Comparison of ENCODE assay signal across 20 cellular contexts in the genomic region with DNA sequence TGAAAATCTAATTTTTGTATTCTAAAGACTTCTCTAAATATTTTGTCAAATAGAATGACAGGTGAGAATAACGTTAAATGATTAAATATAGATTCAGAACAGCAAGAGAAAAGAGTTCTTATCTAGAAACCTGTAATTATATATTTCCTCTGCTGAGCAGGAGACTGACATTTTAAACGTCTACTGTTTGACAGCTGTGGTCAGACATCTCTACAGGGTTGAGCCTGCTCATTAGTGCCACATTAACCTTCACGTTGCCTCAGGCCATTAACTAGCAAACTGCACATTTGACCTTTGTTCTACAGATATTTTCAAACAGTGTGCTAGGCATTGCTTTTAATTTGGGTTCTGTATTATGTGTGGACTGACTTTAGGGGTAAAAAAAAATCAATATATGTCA.
A peak's percentile ranks its signal among the peaks of the same experiment; 100 is the strongest.
DNase-seq lines count a peak whose midpoint lies in the region; ATAC-seq and TF ChIP-seq lines count a peak whose summit lies in the region.
"Had no signal": no experiment of that assay in that cellular context is flagged by ENCODE, and none has a peak within 500 bp of the region (broad histone marks: within the 10 kb centered on the region; RNA-seq: fewer than 3 reads in every experiment).

No MANE protein-coding gene starts in this region.

- DNase-seq in COLO668 (lab: John Stamatoyannopoulos, UW; ENCODE audit: unreplicated experiment): peak; percentile 29
- DNase-seq in NCI-H1105 (lab: John Stamatoyannopoulos, UW): peak; percentile 41
- peak; percentile 77 for DNase-seq in NCI-H748 (lab: John Stamatoyannopoulos, UW; ENCODE audit: unreplicated experiment)
- no peak for DNase-seq in nephron progenitor cell
- no peak for DNase-seq in naive thymus-derived CD4-positive, alpha-beta T cell
- DNase-seq in OCI-M1 (lab: John Stamatoyannopoulos, UW): no peak
- DNase-seq: C1 segment of cervical spinal cord; CD8-positive, alpha-beta memory T cell; DMS 273 treated with DMSO at 0.1 percent for 48 hours; GDM1; MV-4-11; NCI-H1694; NCI-H2081 treated with DMSO at 0.1 percent for 48 hours; NCI-H2227 treated with DMSO at 0.1 percent for 48 hours; NCI-H510A treated with DMSO at 0.1 percent for 48 hours; SHP77; T-cell had no signal

- H3K4me1 Mint-ChIP-seq in nephron progenitor cell: peaks cover 36% of the 10 kb centered on the region
- H3K4me1 Mint-ChIP-seq in naive thymus-derived CD4-positive, alpha-beta T cell: peaks cover 0 to 2% (median 0%) of the 10 kb centered on the region in 7 donors
- H3K4me1 Mint-ChIP-seq: CD8-positive, alpha-beta memory T cell; T-cell had no signal

- no peak for ATAC-seq in naive thymus-derived CD4-positive, alpha-beta T cell
- no peak for ATAC-seq in GM18907 (IDR thresholded peaks at IDR 0.05; ENCODE audit: unreplicated experiment)
- ATAC-seq: T-cell had no signal

- H3K27me3 ChIP-seq in naive thymus-derived CD4-positive, alpha-beta T cell (ENCODE audit: control insufficient read depth in 2 of 2, insufficient read depth in 2 of 2, low read length in 2 of 2): no peaks in the 10 kb centered on the region

- TF ChIP-seq CTCF in nephron progenitor cell (IDR thresholded peaks at IDR 0.05): no peak

- H3K4me3 Mint-ChIP-seq in nephron progenitor cell: no peak overlapping the region
- H3K4me3 Mint-ChIP-seq in naive thymus-derived CD4-positive, alpha-beta T cell: no peak overlapping the region
- H3K4me3 Mint-ChIP-seq: CD8-positive, alpha-beta memory T cell; T-cell had no signal

- no peaks in the 10 kb centered on the region for H3K36me3 Mint-ChIP-seq in nephron progenitor cell (ENCODE audit: low read depth)
- no peaks in the 10 kb centered on the region for H3K36me3 Mint-ChIP-seq in naive thymus-derived CD4-positive, alpha-beta T cell
- H3K36me3 Mint-ChIP-seq: CD8-positive, alpha-beta memory T cell; T-cell had no signal

- CTCF ChIA-PET in naive thymus-derived CD4-positive, alpha-beta T cell (lab: Charles Lee): no interaction called here

- no peak overlapping the region for H3K4me3 ChIP-seq in naive thymus-derived CD4-positive, alpha-beta T cell (ENCODE audit: low read length)
- H3K4me3 ChIP-seq: SK-N-MC had no signal

- no peaks in the 10 kb centered on the region for H3K36me3 ChIP-seq in naive thymus-derived CD4-positive, alpha-beta T cell (ENCODE audit: control insufficient read depth in 2 of 3, insufficient read depth in 3 of 3, low read length in 3 of 3)

- H3K9me3 Mint-ChIP-seq in nephron progenitor cell: peaks cover 3% of the 10 kb centered on the region
- H3K9me3 Mint-ChIP-seq in naive thymus-derived CD4-positive, alpha-beta T cell: peaks cover 0 to 6% (median 0%) of the 10 kb centered on the region in 11 donors

- no peaks in the 10 kb centered on the region for H3K4me1 ChIP-seq in naive thymus-derived CD4-positive, alpha-beta T cell (ENCODE audit: control insufficient read depth in 2 of 2, insufficient read depth in 2 of 2, low read length in 2 of 2)

- peak overlapping the region; percentile 10 for H3K27ac Mint-ChIP-seq in nephron progenitor cell
- H3K27ac Mint-ChIP-seq in naive thymus-derived CD4-positive, alpha-beta T cell: no peak overlapping the region
- H3K27ac Mint-ChIP-seq: CD8-positive, alpha-beta memory T cell; T-cell had no signal

- H3K9me3 ChIP-seq in naive thymus-derived CD4-positive, alpha-beta T cell (ENCODE audit: control insufficient read depth in 2 of 3, low read length in 3 of 3): no peaks in the 10 kb centered on the region

- H3K27ac ChIP-seq in naive thymus-derived CD4-positive, alpha-beta T cell (ENCODE audit: low read depth, low read length): no peak overlapping the region
- H3K27ac ChIP-seq: KMS-11, SK-N-MC had no signal

- peaks cover 4% of the 10 kb centered on the region for H3K27me3 Mint-ChIP-seq in nephron progenitor cell (ENCODE audit: low read depth, poor library complexity)
- no peaks in the 10 kb centered on the region for H3K27me3 Mint-ChIP-seq in naive thymus-derived CD4-positive, alpha-beta T cell
- H3K27me3 Mint-ChIP-seq: CD8-positive, alpha-beta memory T cell; T-cell had no signal

- POLR2A ChIA-PET in naive thymus-derived CD4-positive, alpha-beta T cell (lab: Charles Lee): no interaction called here

- intact Hi-C loops in naive thymus-derived CD4-positive, alpha-beta T cell (cut with micrococcal nuclease): no loop called here

Comparison
In these comparisons a context has a peak if more than half of its experiments do, and no peak if none do; other contexts are left out.
1. DNase-seq: peak in COLO668 (single experiment), NCI-H1105 (single experiment) and NCI-H748 (single experiment); none in nephron progenitor cell (single experiment), naive thymus-derived CD4-positive, alpha-beta T cell (0 of 9) and OCI-M1 (single experiment).